ENCODE assay signal across 15 cellular contexts in genomic region chr1:187842406-187843165, GRCh38.
DNase-seq lines count a peak whose midpoint lies in the region; ATAC-seq and TF ChIP-seq lines count a peak whose summit lies in the region.
"Had no signal": no experiment of that assay in that cellular context is flagged by ENCODE, and none has a peak within 500 bp of the region (broad histone marks: within the 10 kb centered on the region; RNA-seq: fewer than 3 reads in every experiment).

No MANE protein-coding gene starts in this region.

- H3K4me1 ChIP-seq in BE2C (peaks cover 32% of the 10 kb centered on the region), GM23338 (ENCODE audit: insufficient read depth) (no peaks in the 10 kb centered on the region), RWPE2 (ENCODE audit: insufficient read depth, poor library complexity, severe bottlenecking) (peaks cover 15% of the 10 kb centered on the region)
- H3K4me1 ChIP-seq: psoas muscle had no signal

- H3K9me3 Mint-ChIP-seq in GM23338: peaks cover 28% of the 10 kb centered on the region

- no peaks in the 10 kb centered on the region for H3F3A ChIP-seq in GM23338 (replicated peaks; ENCODE audit: low read depth)

- H3K9me3 ChIP-seq in BE2C (no peaks in the 10 kb centered on the region), RWPE2 (ENCODE audit: severe bottlenecking) (no peaks in the 10 kb centered on the region)
- H3K9me3 ChIP-seq: psoas muscle had no signal

- no peak overlapping the region for H3K27ac Mint-ChIP-seq in GM23338
- H3K27ac Mint-ChIP-seq: activated CD8-positive, alpha-beta T cell treated with anti-CD3 and anti-CD28 coated beads, Interleukin-2, amount 10 ng/mL, durations not matched to agents 7 days and 5 days had no signal

- H3K36me3 Mint-ChIP-seq in GM23338 (ENCODE audit: low read depth): peaks cover 22% of the 10 kb centered on the region

- no peaks in the 10 kb centered on the region for H4K20me1 ChIP-seq in GM23338 (replicated peaks; ENCODE audit: insufficient read depth)

- H2AFZ ChIP-seq in GM23338: no peak overlapping the region

- no peaks in the 10 kb centered on the region for H3K79me2 ChIP-seq in GM23338 (replicated peaks; ENCODE audit: insufficient read depth)

- DNase-seq in BE2C (peak; percentile 90), GM23338 (ENCODE audit: low spot score) (peak; percentile 4), RWPE2 (ENCODE audit: low spot score) (peak; percentile 73), fibroblast of the aortic adventitia (ENCODE audit: low read depth) (peak; percentile 4), DMS114 treated with DMSO at 0.1 percent for 48 hours (lab: John Stamatoyannopoulos, UW; ENCODE audit: unreplicated experiment) (no peak), NCI-H1694 treated with DMSO at 0.1 percent for 48 hours (lab: John Stamatoyannopoulos, UW) (no peak)
- DNase-seq: activated CD8-positive, alpha-beta T cell treated with anti-CD3 and anti-CD28 coated beads, Interleukin-2, amount 10 ng/mL, durations not matched to agents 7 days and 5 days; activated gamma-delta T cell treated with Interleukin-2 at 50 U/mL for 16 hours; caudate nucleus; psoas muscle; stimulated activated CD4-positive, alpha-beta T cell treated with anti-CD3 and anti-CD28 coated beads, Interleukin-4, amount 100 ng/mL, for 1 hour; stimulated activated naive CD8-positive, alpha-beta T cell treated with anti-CD3 and anti-CD28 coated beads, Interleukin-15, Interleukin-2, amounts not matched to agents 100 U/mL and 50 U/mL, for 24 hours had no signal

- H3K4me3 ChIP-seq in BE2C (ENCODE audit: low read depth, low read length) (no peak overlapping the region), GM23338 (no peak overlapping the region), RWPE2 (ENCODE audit: severe bottlenecking) (no peak overlapping the region), fibroblast of the aortic adventitia (ENCODE audit: low read depth, low read length) (no peak overlapping the region)
- H3K4me3 ChIP-seq: psoas muscle had no signal

- no peaks in the 10 kb centered on the region for H3K36me3 ChIP-seq in BE2C
- no peaks in the 10 kb centered on the region for H3K36me3 ChIP-seq in GM23338 (ENCODE audit: insufficient read depth)
- H3K36me3 ChIP-seq in RWPE2 (ENCODE audit: low read depth): no peaks in the 10 kb centered on the region

- H3K27me3 Mint-ChIP-seq in GM23338 (ENCODE audit: insufficient read depth, low read depth, poor library complexity): no peaks in the 10 kb centered on the region

- no peaks in the 10 kb centered on the region for H3K4me1 Mint-ChIP-seq in GM23338

- TF ChIP-seq CTCF in BE2C (IDR thresholded peaks at IDR 0.05; ENCODE audit: low read depth, low read length) (no peak), GM23338 (conservative IDR thresholded peaks at IDR 0.05; ENCODE audit: low read depth in 2 of 2) (no peak), RWPE2 (IDR thresholded peaks at IDR 0.05; ENCODE audit: poor library complexity, severe bottlenecking) (no peak), fibroblast of the aortic adventitia (IDR thresholded peaks at IDR 0.05; ENCODE audit: insufficient read depth, low read length) (no peak)

- ATAC-seq in GM23338: no peak
- ATAC-seq in RWPE2 (ENCODE audit: low read depth): peak; percentile 85
- ATAC-seq in HG03520 (IDR thresholded peaks at IDR 0.05; ENCODE audit: unreplicated experiment): no peak
- ATAC-seq in HG03565 (IDR thresholded peaks at IDR 0.05; ENCODE audit: unreplicated experiment): no peak
- ATAC-seq: activated CD8-positive, alpha-beta T cell treated with anti-CD3 and anti-CD28 coated beads, Interleukin-2, amount 10 ng/mL, durations not matched to agents 7 days and 5 days; psoas muscle; Right ventricle myocardium inferior; stimulated activated naive CD8-positive, alpha-beta T cell treated with anti-CD3 and anti-CD28 coated beads, Interleukin-15, Interleukin-2, amounts not matched to agents 100 U/mL and 50 U/mL, for 24 hours had no signal

- H3K27me3 ChIP-seq in BE2C (no peaks in the 10 kb centered on the region), GM23338 (ENCODE audit: insufficient read depth) (no peaks in the 10 kb centered on the region), RWPE2 (ENCODE audit: insufficient read depth, poor library complexity, severe bottlenecking) (no peaks in the 10 kb centered on the region)

- H3K27ac ChIP-seq in GM23338 (ENCODE audit: low read depth): no peak overlapping the region
- H3K27ac ChIP-seq in RWPE2 (ENCODE audit: poor library complexity, severe bottlenecking): peak overlapping the region; percentile 58
- H3K27ac ChIP-seq: psoas muscle had no signal

- H3K4me3 Mint-ChIP-seq in GM23338: no peak overlapping the region
- H3K4me3 Mint-ChIP-seq: activated CD8-positive, alpha-beta T cell treated with anti-CD3 and anti-CD28 coated beads, Interleukin-2, amount 10 ng/mL, durations not matched to agents 7 days and 5 days had no signal

- no peak overlapping the region for H3K4me2 ChIP-seq in GM23338

- H3K9me2 ChIP-seq in GM23338 (ENCODE audit: insufficient read depth): no peaks in the 10 kb centered on the region

TF ChIP-seq in GM23338, 12 proteins besides CTCF, POLR2A, EP300 and RAD21 (continues in another document):
- TF ChIP-seq JUNB (IDR thresholded peaks at IDR 0.05; ENCODE audit: unreplicated experiment) (no peak), ZNF331 (CRISPR knock-in tag; IDR thresholded peaks at IDR 0.05; ENCODE audit: low read depth) (no peak), REST (IDR thresholded peaks at IDR 0.05; ENCODE audit: unreplicated experiment) (no peak), NANOG (IDR thresholded peaks at IDR 0.05; ENCODE audit: borderline replicate concordance) (no peak), CREB1 (CRISPR knock-in tag; IDR thresholded peaks at IDR 0.05; ENCODE audit: low read depth) (no peak), POLR2AphosphoS5 (IDR thresholded peaks at IDR 0.05; ENCODE audit: low read depth) (no peak), ZNF114 (CRISPR knock-in tag; IDR thresholded peaks at IDR 0.05) (no peak), ETS1 (IDR thresholded peaks at IDR 0.05) (no peak), EZH2phosphoT487 (IDR thresholded peaks at IDR 0.05; ENCODE audit: unreplicated experiment) (no peak), EZH2 (IDR thresholded peaks at IDR 0.05; ENCODE audit: low read depth, unreplicated experiment) (no peak)

Comparison
In these comparisons a context has a peak if more than half of its experiments do, and no peak if none do; other contexts are left out.
1. DNase-seq: peak in BE2C (single experiment), GM23338 (single experiment), RWPE2 (single experiment) and fibroblast of the aortic adventitia (single experiment); none in DMS114 treated with DMSO at 0.1 percent for 48 hours (single experiment) and NCI-H1694 treated with DMSO at 0.1 percent for 48 hours (single experiment).